ENCODE assay signal across 25 cellular contexts in genomic region chr4:59120287-59120814, GRCh38.
"Had no signal": no experiment of that assay in that cellular context is flagged by ENCODE, and none has a peak within 500 bp of the region (broad histone marks: within the 10 kb centered on the region; RNA-seq: fewer than 3 reads in every experiment).

No MANE protein-coding gene starts in this region.

- H3K4me1 Mint-ChIP-seq: endodermal cell; naive thymus-derived CD8-positive, alpha-beta T cell; stimulated activated effector memory CD8-positive, alpha-beta T cell treated with anti-CD3 and anti-CD28 coated beads, Interleukin-12 subunit alpha, Interleukin-12 subunit beta, amount 100 ng/mL, for 72 hours had no signal

- H3K27me3 Mint-ChIP-seq: dendritic cell treated with granulocyte-macrophage colony-stimulating factor and Interleukin-4, amounts not matched to agents 40 ng/mL and 50 ng/mL, for 4 days; naive thymus-derived CD8-positive, alpha-beta T cell; progenitor cell of endocrine pancreas had no signal

- FAIRE-seq: keratinocyte, small intestine had no signal

- H2AFZ ChIP-seq: parathyroid adenoma had no signal

- H3K36me3 ChIP-seq: gastrocnemius medialis, lower lobe of right lung, right lobe of liver, stomach, thyroid gland, vagina had no signal

- H3K27me3 ChIP-seq: gastrocnemius medialis, right lobe of liver, stomach, thyroid gland, vagina had no signal

- H3K4me3 ChIP-seq: gastrocnemius medialis, lower lobe of right lung, right lobe of liver, stomach, thyroid gland, vagina had no signal

- H3K4me1 ChIP-seq: gastrocnemius medialis, lower lobe of right lung, parathyroid adenoma, right lobe of liver, stomach, thyroid gland, vagina had no signal

- DNase-seq: effector CD8-positive, alpha-beta T cell; endodermal cell; foreskin fibroblast; gastrocnemius medialis; head of caudate nucleus; left ventricle myocardium superior; lower lobe of right lung; naive thymus-derived CD8-positive, alpha-beta T cell; nephron progenitor cell; right lobe of liver; small intestine; stimulated activated CD4-positive, alpha-beta T cell treated with anti-CD3 and anti-CD28 coated beads, Interleukin-12 subunit alpha, Interleukin-12 subunit beta, amount 100 ng/mL, for 4 hours; stimulated activated CD4-positive, alpha-beta T cell treated with anti-CD3 and anti-CD28 coated beads, Interleukin-1b, Interleukin-23, amount 100 ng/mL, for 48 hours; stimulated activated CD4-positive, alpha-beta T cell treated with anti-CD3 and anti-CD28 coated beads, Interleukin-4, amount 100 ng/mL, for 1 hour; stimulated activated naive CD4-positive, alpha-beta T cell treated with Interleukin-2 at 50 U/mL for 16 hours; stomach; thyroid gland; trophoblast cell had no signal

- H3K9me3 ChIP-seq: gastrocnemius medialis, lower lobe of right lung, right lobe of liver, stomach, thyroid gland, vagina had no signal

- H3K27ac ChIP-seq: epithelial cell of prostate, gastrocnemius medialis, lower lobe of right lung, parathyroid adenoma, right lobe of liver, stomach, thyroid gland, vagina had no signal

- H3K9me3 Mint-ChIP-seq: dendritic cell treated with granulocyte-macrophage colony-stimulating factor and Interleukin-4, amounts not matched to agents 40 ng/mL and 50 ng/mL, for 4 days; endodermal cell; nephron progenitor cell had no signal

- H3K4me3 Mint-ChIP-seq: dendritic cell treated with granulocyte-macrophage colony-stimulating factor and Interleukin-4, amounts not matched to agents 40 ng/mL and 50 ng/mL, for 4 days; endodermal cell; naive thymus-derived CD8-positive, alpha-beta T cell; nephron progenitor cell; stimulated activated effector memory CD8-positive, alpha-beta T cell treated with anti-CD3 and anti-CD28 coated beads, Interleukin-12 subunit alpha, Interleukin-12 subunit beta, amount 100 ng/mL, for 72 hours had no signal

- H3K27ac Mint-ChIP-seq: dendritic cell treated with granulocyte-macrophage colony-stimulating factor and Interleukin-4, amounts not matched to agents 40 ng/mL and 50 ng/mL, for 4 days; endodermal cell; naive thymus-derived CD8-positive, alpha-beta T cell; nephron progenitor cell; progenitor cell of endocrine pancreas; stimulated activated effector memory CD8-positive, alpha-beta T cell treated with anti-CD3 and anti-CD28 coated beads, Interleukin-12 subunit alpha, Interleukin-12 subunit beta, amount 100 ng/mL, for 72 hours had no signal

- H3K36me3 Mint-ChIP-seq: naive thymus-derived CD8-positive, alpha-beta T cell; stimulated activated effector memory CD8-positive, alpha-beta T cell treated with anti-CD3 and anti-CD28 coated beads, Interleukin-12 subunit alpha, Interleukin-12 subunit beta, amount 100 ng/mL, for 72 hours had no signal

- H3K9ac ChIP-seq: parathyroid adenoma had no signal
